8 cellular contexts compared by ENCODE assay signal in genomic region chr12:82685721-82686222, GRCh38. TPM values are rescaled to one million over a fixed set of nuclear protein-coding genes. Genes with fewer than 3 reads are reported as not detected.
DNase-seq lines count a peak whose midpoint lies in the region; ATAC-seq and TF ChIP-seq lines count a peak whose summit lies in the region.

No MANE protein-coding gene starts in this region.

- H2BK15ac ChIP-seq in H9 (ENCODE audit: low read depth, low read length), result no peak overlapping the region

- WGBS in H9 (ENCODE audit: extremely low coverage, insufficient read length, low lambda C conversion rate), result no CpG with 5 or more reads among the region's 16 CpGs

- H3K23ac ChIP-seq in H9 (ENCODE audit: insufficient read length, low read depth, low read length), result no peak overlapping the region

- no peaks in the 10 kb centered on the region for H3K79me2 ChIP-seq in H9 (ENCODE audit: insufficient read depth, low read length)
- H3K79me2 ChIP-seq in Loucy (ENCODE audit: insufficient read depth, low read length), result no peaks in the 10 kb centered on the region

- ATAC-seq in stimulated activated naive CD8-positive, alpha-beta T cell treated with anti-CD3 and anti-CD28 coated beads, Interleukin-15, Interleukin-2, amounts not matched to agents 100 U/mL and 50 U/mL, for 24 hours, result peak; percentile 82

- no peaks in the 10 kb centered on the region for H3K4me1 ChIP-seq in ES-I3 (ENCODE audit: insufficient read depth, low read length)
- no peaks in the 10 kb centered on the region for H3K4me1 ChIP-seq in H9 (ENCODE audit: insufficient read depth, low read length)
- no peaks in the 10 kb centered on the region for H3K4me1 ChIP-seq in Loucy (ENCODE audit: insufficient read depth, low read length, poor library complexity, severe bottlenecking)

- no peaks in the 10 kb centered on the region for H3K79me1 ChIP-seq in H9 (ENCODE audit: insufficient read depth, low read depth, low read length, poor library complexity, severe bottlenecking)

- H3K36me3 ChIP-seq in ES-I3 (ENCODE audit: insufficient read depth, low read length) (no peaks in the 10 kb centered on the region), Loucy (ENCODE audit: insufficient read depth, low read length) (no peaks in the 10 kb centered on the region)

- no peak overlapping the region for H3K18ac ChIP-seq in H9 (ENCODE audit: insufficient read length, low read depth, low read length)

- H3K27me3 ChIP-seq in H9 (ENCODE audit: insufficient read depth, low read length), result no peaks in the 10 kb centered on the region
- no peaks in the 10 kb centered on the region for H3K27me3 ChIP-seq in Loucy (ENCODE audit: insufficient read depth, low read length, poor library complexity, severe bottlenecking)

- H4K8ac ChIP-seq in H9 (replicated peaks; ENCODE audit: insufficient read length, low read depth, low read length), result no peak overlapping the region

- H4K20me1 ChIP-seq in H9 (ENCODE audit: control insufficient read depth, insufficient read depth, insufficient read length), result no peaks in the 10 kb centered on the region
- H4K20me1 ChIP-seq in Loucy (ENCODE audit: insufficient read depth, low read length, poor library complexity, severe bottlenecking), result no peaks in the 10 kb centered on the region

- H4K91ac ChIP-seq in H9 (ENCODE audit: insufficient read length, low read depth, low read length), result no peak overlapping the region

- H4K5ac ChIP-seq in H9 (ENCODE audit: insufficient read length, low read depth, low read length), result no peak overlapping the region

- no peak overlapping the region for H2AK5ac ChIP-seq in H9 (ENCODE audit: insufficient read length, low read length)

- TF ChIP-seq CTCF in H9 (conservative IDR thresholded peaks at IDR 0.05), result peak; percentile 93
- TF ChIP-seq CTCF in Loucy (conservative IDR thresholded peaks at IDR 0.05; ENCODE audit: low read length), result peak; percentile 62
- peak; percentile 82 for TF ChIP-seq CTCF in RWPE1 (conservative IDR thresholded peaks at IDR 0.05; ENCODE audit: low read depth)
- peak; percentile 83 for TF ChIP-seq CTCF in fibroblast of the aortic adventitia (IDR thresholded peaks at IDR 0.05; ENCODE audit: insufficient read depth, low read length)
- peak; percentile 81 to 92 (median 87) for TF ChIP-seq CTCF in nephron (IDR thresholded peaks at IDR 0.05; ENCODE audit: unreplicated experiment in 3 of 3)

- no peak overlapping the region for H3K56ac ChIP-seq in H9 (ENCODE audit: insufficient read length, low read depth, low read length)

- H3T11ph ChIP-seq in H9 (ENCODE audit: low read length), result no peak overlapping the region

- peaks cover 16% of the 10 kb centered on the region for H3K23me2 ChIP-seq in H9 (ENCODE audit: insufficient read length, low read depth, low read length, poor library complexity, severe bottlenecking)

- peak; percentile 97 for DNase-seq in H9
- DNase-seq in RWPE1 (ENCODE audit: low spot score), result peak; percentile 83
- DNase-seq in activated effector memory CD4-positive, alpha-beta T cell treated with Interleukin-2 at 50 U/mL for 16 hours, result peak; percentile 84
- DNase-seq in fibroblast of the aortic adventitia (ENCODE audit: low read depth), result peak; percentile 96
- peak; percentile 92 for DNase-seq in stimulated activated naive CD8-positive, alpha-beta T cell treated with anti-CD3 and anti-CD28 coated beads, Interleukin-15, Interleukin-2, amounts not matched to agents 100 U/mL and 50 U/mL, for 24 hours

- H2AFZ ChIP-seq in H9 (ENCODE audit: low read length) (no peak overlapping the region), Loucy (ENCODE audit: low read length) (no peak overlapping the region)

- H3K9me2 ChIP-seq in Loucy (replicated peaks; ENCODE audit: low read depth, low read length), result no peaks in the 10 kb centered on the region

- peak overlapping the region; percentile 95 for H3K4me2 ChIP-seq in H9 (ENCODE audit: insufficient read depth, insufficient read length, low read length)
- no peak overlapping the region for H3K4me2 ChIP-seq in Loucy (ENCODE audit: low read depth, low read length, poor library complexity, severe bottlenecking)

- no peaks in the 10 kb centered on the region for H3F3A ChIP-seq in Loucy (ENCODE audit: low read depth)

- H2BK120ac ChIP-seq in H9 (ENCODE audit: low read depth, low read length, poor library complexity, severe bottlenecking), result no peak overlapping the region

- no peaks in the 10 kb centered on the region for H3K36me3 Mint-ChIP-seq in H9 (ENCODE audit: insufficient read depth in 1 of 3, low read depth in 3 of 3)
- H3K36me3 Mint-ChIP-seq in nephron (ENCODE audit: low read depth), result no peaks in the 10 kb centered on the region

- H3K9me3 Mint-ChIP-seq in H9 (no peaks in the 10 kb centered on the region), nephron (no peaks in the 10 kb centered on the region)

- H3K4me1 Mint-ChIP-seq in H9, result peaks cover 24 to 25% of the 10 kb centered on the region in 2 experiments
- H3K4me1 Mint-ChIP-seq in nephron, result peaks cover 41% of the 10 kb centered on the region

- H3K27me3 Mint-ChIP-seq in H9 (ENCODE audit: low read depth), result peaks cover 15% of the 10 kb centered on the region
- H3K27me3 Mint-ChIP-seq in nephron (ENCODE audit: low read depth), result peaks cover 3% of the 10 kb centered on the region

- H3K27ac ChIP-seq in H9 (ENCODE audit: insufficient read length, low read depth, low read length), result no peak overlapping the region
- H3K27ac ChIP-seq in RWPE1, result peak overlapping the region; percentile 81

- H3K4me3 ChIP-seq in Loucy (ENCODE audit: low read length, poor library complexity, severe bottlenecking), result no peak overlapping the region
- H3K4me3 ChIP-seq in fibroblast of the aortic adventitia (ENCODE audit: low read depth, low read length), result peak overlapping the region; percentile 94

- H3K27ac Mint-ChIP-seq in H9 (no peak overlapping the region; a peak in 2 of 7 replicates), nephron (peak overlapping the region; percentile 94 to 95 (median 94))

- no peak overlapping the region for H3K14ac ChIP-seq in H9 (ENCODE audit: insufficient read depth, low read length)

- peak overlapping the region; percentile 87 to 90 for H3K4me3 Mint-ChIP-seq in H9
- H3K4me3 Mint-ChIP-seq in nephron, result peak overlapping the region; percentile 90 to 95 (median 91)

- peak overlapping the region; percentile 93; the same call in 1 of the 2 replicates for H3K9ac ChIP-seq in ES-I3 (ENCODE audit: low read depth, low read length)
- no peak overlapping the region for H3K9ac ChIP-seq in H9 (ENCODE audit: extremely low read depth, insufficient read length, low read length)
- H3K9ac ChIP-seq in Loucy (ENCODE audit: low read depth, low read length, poor library complexity, severe bottlenecking), result no peak overlapping the region

- no peak overlapping the region for H3K4ac ChIP-seq in H9 (ENCODE audit: low read depth, low read length)

- H2BK5ac ChIP-seq in H9 (ENCODE audit: insufficient read length, low read length), result no peak overlapping the region

- H2BK12ac ChIP-seq in H9 (ENCODE audit: insufficient read length, low read depth, low read length), result no peak overlapping the region

- H2BK20ac ChIP-seq in H9 (ENCODE audit: low read depth, low read length, poor library complexity, severe bottlenecking), result no peak overlapping the region

- POLR2A ChIA-PET in RWPE1 (lab: Yijun Ruan, JAX; ENCODE audit: low non-redundant PET), result no interaction called here

- CTCF ChIA-PET in RWPE1 (lab: Yijun Ruan, JAX), result interaction anchor here (0.5 to 1.2 kb wide), 12 partner anchors 9 to 1709 kb away, joined by 3 to 8 read pairs (median 4); no protein-coding TSS in a partner anchor

- H3K9me3 ChIP-seq in ES-I3 (ENCODE audit: control insufficient read depth, insufficient read depth, low read length), result no peaks in the 10 kb centered on the region
- H3K9me3 ChIP-seq in H9 (ENCODE audit: control insufficient read depth, low read depth, low read length), result no peaks in the 10 kb centered on the region
- no peaks in the 10 kb centered on the region for H3K9me3 ChIP-seq in Loucy (ENCODE audit: insufficient read depth, low read depth, low read length)

RNA-seq across cellular contexts. Expression of gene TMTC2, which starts 0.9 kb away (rescaled TPM):
- total RNA-seq in H9 (2021) (2.8 and 3.1 TPM in 2 replicates), fibroblast of the aortic adventitia (ENCODE audit: low replicate concordance) (21.1 and 83.6 TPM in 2 replicates)

Comparison
In these comparisons a context has a peak if more than half of its experiments do, and no peak if none do; other contexts are left out.
1. H3K27ac Mint-ChIP-seq: peak in nephron (3 of 3); none in H9 (0 of 3).
2. Peak in every context shown above with its lines, with median percentiles within 50 percentile points of each other: DNase-seq and CTCF ChIP-seq.